8 cellular contexts compared by ENCODE assay signal in genomic region chr17:80790021-80790765, GRCh38.
DNase-seq lines count a peak whose midpoint lies in the region; ATAC-seq, FAIRE-seq and TF ChIP-seq lines count a peak whose summit lies in the region.

No MANE protein-coding gene starts in this region.

- no peak for TF ChIP-seq CTCF in GM10266 (IDR thresholded peaks at IDR 0.05; ENCODE audit: control insufficient read depth, insufficient read depth, low read depth, missing control alignments)
- TF ChIP-seq CTCF in nephron progenitor cell (IDR thresholded peaks at IDR 0.05) = no peak

- H3K9me3 Mint-ChIP-seq in activated T-cell treated with anti-CD3 and anti-CD28 coated beads, Interleukin-2, amount 50 U/mL, for 4 hours = peaks cover 3% of the 10 kb centered on the region
- H3K9me3 Mint-ChIP-seq in nephron progenitor cell = peaks cover 8% of the 10 kb centered on the region

- no peaks in the 10 kb centered on the region for H3K27me3 Mint-ChIP-seq in activated T-cell treated with anti-CD3 and anti-CD28 coated beads, Interleukin-2, amount 50 U/mL, for 4 hours (ENCODE audit: low read depth)
- no peaks in the 10 kb centered on the region for H3K27me3 Mint-ChIP-seq in nephron progenitor cell (ENCODE audit: low read depth, poor library complexity)

- H3K4me3 Mint-ChIP-seq in activated T-cell treated with anti-CD3 and anti-CD28 coated beads, Interleukin-2, amount 50 U/mL, for 4 hours = peak overlapping the region; percentile 66
- no peak overlapping the region for H3K4me3 Mint-ChIP-seq in nephron progenitor cell

- peak; percentile 78 for DNase-seq in GM10266 (ENCODE audit: extremely low spot score)
- no peak for DNase-seq in activated T-cell treated with anti-CD3 and anti-CD28 coated beads, Interleukin-2, amount 50 U/mL, for 4 hours
- no peak for DNase-seq in nephron progenitor cell
- DNase-seq in frontal cortex (ENCODE audit: low spot score in 2 of 2) = no peak
- DNase-seq in NCI-H1417 treated with DMSO at 0.1 percent for 48 hours (lab: John Stamatoyannopoulos, UW) = no peak

- peaks cover 88% of the 10 kb centered on the region for H3K4me1 Mint-ChIP-seq in activated T-cell treated with anti-CD3 and anti-CD28 coated beads, Interleukin-2, amount 50 U/mL, for 4 hours (ENCODE audit: low read depth)
- H3K4me1 Mint-ChIP-seq in nephron progenitor cell = peaks cover 57% of the 10 kb centered on the region

- H3K36me3 Mint-ChIP-seq in activated T-cell treated with anti-CD3 and anti-CD28 coated beads, Interleukin-2, amount 50 U/mL, for 4 hours (ENCODE audit: insufficient read depth) = peaks cover 30% of the 10 kb centered on the region
- peaks cover 33% of the 10 kb centered on the region for H3K36me3 Mint-ChIP-seq in nephron progenitor cell (ENCODE audit: low read depth)

- peak overlapping the region; percentile 24 for H3K27ac Mint-ChIP-seq in nephron progenitor cell

- no peak for FAIRE-seq in frontal cortex (lab: Jason Lieb, UNC)

- peak; percentile 62 for ATAC-seq in HG02678 (IDR thresholded peaks at IDR 0.05; ENCODE audit: unreplicated experiment)
- peak; percentile 38 to 40 for ATAC-seq in activated T-cell treated with anti-CD3 and anti-CD28 coated beads, Interleukin-2, amount 50 U/mL, for 4 hours
- ATAC-seq in GM21529 (IDR thresholded peaks at IDR 0.05; ENCODE audit: unreplicated experiment) = no peak
- ATAC-seq in HG02938 (IDR thresholded peaks at IDR 0.05; ENCODE audit: unreplicated experiment) = no peak

Comparison
In these comparisons a context has a peak if more than half of its experiments do, and no peak if none do; other contexts are left out.
1. ATAC-seq: peak in HG02678 (single experiment) and activated T-cell treated with anti-CD3 and anti-CD28 coated beads, Interleukin-2, amount 50 U/mL, for 4 hours (2 of 2); none in GM21529 (single experiment) and HG02938 (single experiment).